Comparison of ENCODE assay signal across 12 cellular contexts in the genomic region with DNA sequence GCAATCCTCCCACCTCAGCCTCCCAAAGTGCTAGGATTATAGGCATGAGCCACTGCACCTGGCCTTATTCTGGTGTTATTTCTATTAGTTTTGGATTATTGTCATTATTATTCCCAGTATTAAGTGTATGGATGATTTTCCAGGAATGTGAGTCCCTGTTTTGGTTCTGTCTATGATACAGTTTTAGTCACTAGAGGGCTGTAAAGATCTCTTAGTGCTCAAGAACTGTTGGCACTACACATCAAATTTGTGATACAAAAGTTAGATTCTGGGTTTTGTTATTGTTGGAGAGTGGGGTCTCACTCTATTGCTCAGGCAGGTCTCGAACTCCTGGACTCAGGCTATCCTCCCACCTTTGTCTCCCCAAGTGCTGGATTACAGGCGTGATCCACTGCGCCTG. TPM values are rescaled to one million over a fixed set of nuclear protein-coding genes. Genes with fewer than 3 reads are reported as not detected.
DNase-seq lines count a peak whose midpoint lies in the region; TF ChIP-seq lines count a peak whose summit lies in the region.
"Had no signal": no experiment of that assay in that cellular context is flagged by ENCODE, and none has a peak within 500 bp of the region (broad histone marks: within the 10 kb centered on the region; RNA-seq: fewer than 3 reads in every experiment).

No MANE protein-coding gene starts in this region.

- intact Hi-C loops in testis (cut with DNase I; ENCODE audit: low total_unique reads) = no loop called here

- no peak overlapping the region for H3K23ac ChIP-seq in trophoblast cell (ENCODE audit: low read length)

- no peaks in the 10 kb centered on the region for H3K36me3 ChIP-seq in Karpas-422 (ENCODE audit: insufficient read depth, low read length)
- H3K36me3 ChIP-seq in trophoblast cell (ENCODE audit: control insufficient read depth in 1 of 2, insufficient read depth in 2 of 2, low read length in 2 of 2) = no peaks in the 10 kb centered on the region
- no peaks in the 10 kb centered on the region for H3K36me3 ChIP-seq in testis (ENCODE audit: low read depth, missing control alignments)
- H3K36me3 ChIP-seq: right atrium auricular region, tibial nerve had no signal

- H3K9ac ChIP-seq in Karpas-422 (ENCODE audit: low read length) (no peak overlapping the region), trophoblast cell (ENCODE audit: low read length) (no peak overlapping the region)
- H3K9ac ChIP-seq: KMS-11 had no signal

- no peaks in the 10 kb centered on the region for H4K20me1 ChIP-seq in Karpas-422 (ENCODE audit: insufficient read depth, low read depth, low read length)

- H2BK120ac ChIP-seq in trophoblast cell (ENCODE audit: insufficient read depth, low read length, poor library complexity) = no peak overlapping the region

- no peak overlapping the region for H2BK12ac ChIP-seq in trophoblast cell (ENCODE audit: low read length)

- no peak overlapping the region for H2BK5ac ChIP-seq in trophoblast cell (ENCODE audit: low read depth, low read length, poor library complexity)

- H3K79me1 ChIP-seq in trophoblast cell (ENCODE audit: low read length) = no peaks in the 10 kb centered on the region

- in situ Hi-C loops in astrocyte of the spinal cord (cut with HindIII; ENCODE audit: low sequenced_read_pairs) = no loop called here

- TF ChIP-seq POLR2A in testis (IDR thresholded peaks at IDR 0.05) = no peak

- H3K4me3 ChIP-seq in AG10803 (ENCODE audit: low read length) (no peak overlapping the region), Karpas-422 (ENCODE audit: low read length) (no peak overlapping the region), astrocyte of the spinal cord (ENCODE audit: low read depth, low read length) (no peak overlapping the region), trophoblast cell (ENCODE audit: low read depth, low read length) (no peak overlapping the region), testis (no peak overlapping the region)
- H3K4me3 ChIP-seq: right atrium auricular region, tibial nerve had no signal

- no peak overlapping the region for H4K8ac ChIP-seq in trophoblast cell (ENCODE audit: low read depth, low read length)

- H4K91ac ChIP-seq in trophoblast cell (ENCODE audit: low read depth, low read length) = no peak overlapping the region

- DNase-seq in AG10803 (ENCODE audit: low read depth) = peak; percentile 13
- peak; percentile 40 for DNase-seq in Karpas-422
- DNase-seq in astrocyte of the spinal cord (ENCODE audit: low read depth, low spot score) = peak; percentile 33
- peak; percentile 38 for DNase-seq in kidney glomerular epithelial cell (lab: John Stamatoyannopoulos, UW)
- no peak for DNase-seq in trophoblast cell
- no peak for DNase-seq in NCI-H82 (lab: John Stamatoyannopoulos, UW)
- DNase-seq in cerebellar cortex (ENCODE audit: low spot score) = no peak
- no peak for DNase-seq in testis
- DNase-seq: activated gamma-delta T cell treated with Interleukin-2 at 50 U/mL for 16 hours had no signal

- no peaks in the 10 kb centered on the region for H3K9me3 ChIP-seq in Karpas-422 (ENCODE audit: low read length)
- H3K9me3 ChIP-seq in trophoblast cell (ENCODE audit: insufficient read depth, low read depth, low read length) = peaks cover 2% of the 10 kb centered on the region
- H3K9me3 ChIP-seq in testis = no peaks in the 10 kb centered on the region
- H3K9me3 ChIP-seq: right atrium auricular region, tibial nerve had no signal

- H3K18ac ChIP-seq in trophoblast cell (ENCODE audit: low read length) = no peak overlapping the region

- no peak overlapping the region for H3K4ac ChIP-seq in trophoblast cell (ENCODE audit: low read depth, low read length)

- H2AK5ac ChIP-seq in trophoblast cell (ENCODE audit: low read length) = no peak overlapping the region

- peaks cover 6% of the 10 kb centered on the region for H3K79me2 ChIP-seq in Karpas-422 (ENCODE audit: low read length)
- no peaks in the 10 kb centered on the region for H3K79me2 ChIP-seq in trophoblast cell (ENCODE audit: control insufficient read depth, insufficient read depth, low read length, poor library complexity)

- no peak overlapping the region for H3K27ac ChIP-seq in Karpas-422 (ENCODE audit: low read length)
- H3K27ac ChIP-seq in trophoblast cell (ENCODE audit: low read depth, low read length) = no peak overlapping the region
- H3K27ac ChIP-seq in testis = no peak overlapping the region
- H3K27ac ChIP-seq: KMS-11, right atrium auricular region, tibial nerve had no signal

- H2AFZ ChIP-seq in Karpas-422 (ENCODE audit: low read length) (no peak overlapping the region), trophoblast cell (ENCODE audit: insufficient read depth, low read length, poor library complexity) (no peak overlapping the region)

- H4K12ac ChIP-seq in trophoblast cell (ENCODE audit: low read depth, low read length) = no peak overlapping the region

- WGBS in trophoblast cell (ENCODE audit: extremely low coverage, insufficient coverage, insufficient read length) = no CpG with 5 or more reads among the region's 3 CpGs
- 88 to 93% methylated on average over 3 of the region's 3 CpGs for WGBS in testis, 2 donors

- H3K9me2 ChIP-seq in Karpas-422 (replicated peaks; ENCODE audit: insufficient read depth, low read length) = no peaks in the 10 kb centered on the region

- H3K4me2 ChIP-seq in Karpas-422 (ENCODE audit: low read depth, low read length, poor library complexity, severe bottlenecking) (no peak overlapping the region), trophoblast cell (ENCODE audit: low read length) (no peak overlapping the region)
- H3K4me2 ChIP-seq: KMS-11 had no signal

- TF ChIP-seq CTCF in AG10803 (conservative IDR thresholded peaks at IDR 0.05; ENCODE audit: low read length) = peak; percentile 44
- peak; percentile 39 for TF ChIP-seq CTCF in astrocyte of the spinal cord (IDR thresholded peaks at IDR 0.05; ENCODE audit: low read depth, low read length)
- no peak for TF ChIP-seq CTCF in testis (IDR thresholded peaks at IDR 0.05)

- H3K4me1 ChIP-seq in Karpas-422 (ENCODE audit: low read length) (peaks cover 21% of the 10 kb centered on the region), trophoblast cell (ENCODE audit: control insufficient read depth in 1 of 2, insufficient read depth in 2 of 2, low read length in 2 of 2) (no peaks in the 10 kb centered on the region), testis (no peaks in the 10 kb centered on the region)

- H3K14ac ChIP-seq in trophoblast cell (ENCODE audit: low read length) = no peak overlapping the region

- H3K27me3 ChIP-seq in Karpas-422 (ENCODE audit: low read length) (no peaks in the 10 kb centered on the region), trophoblast cell (ENCODE audit: insufficient read depth, low read length) (no peaks in the 10 kb centered on the region), testis (no peaks in the 10 kb centered on the region)
- H3K27me3 ChIP-seq: tibial nerve had no signal

RNA-seq across cellular contexts. Expression of a gene that starts 12.1 kb away (rescaled TPM):
- 18.8 and 42.3 TPM in 2 replicates for total RNA-seq in Karpas-422 (2014; rRNA removed; shearing (Covaris generic); ENCODE audit: low replicate concordance)
- polyA plus RNA-seq in trophoblast cell (2013) = 0.19 and 0.42 TPM in 2 replicates
- total RNA-seq in testis = 1 to 10 TPM; 5.6 to 7.6 TPM
- 3.8 TPM for polyA plus RNA-seq in testis (ENCODE audit: insufficient read depth, low read depth, low replicate concordance)

Comparison
In these comparisons a context has a peak if more than half of its experiments do, and no peak if none do; other contexts are left out.
1. DNase-seq: peak in AG10803 (single experiment), Karpas-422 (single experiment), astrocyte of the spinal cord (single experiment) and kidney glomerular epithelial cell (single experiment); none in trophoblast cell (0 of 2), NCI-H82 (single experiment), cerebellar cortex (single experiment) and testis (single experiment).
2. CTCF ChIP-seq: peak in AG10803 (single experiment) and astrocyte of the spinal cord (single experiment); none in testis (0 of 3).